Comparison of ENCODE assay signal across 8 cellular contexts in the genomic region with DNA sequence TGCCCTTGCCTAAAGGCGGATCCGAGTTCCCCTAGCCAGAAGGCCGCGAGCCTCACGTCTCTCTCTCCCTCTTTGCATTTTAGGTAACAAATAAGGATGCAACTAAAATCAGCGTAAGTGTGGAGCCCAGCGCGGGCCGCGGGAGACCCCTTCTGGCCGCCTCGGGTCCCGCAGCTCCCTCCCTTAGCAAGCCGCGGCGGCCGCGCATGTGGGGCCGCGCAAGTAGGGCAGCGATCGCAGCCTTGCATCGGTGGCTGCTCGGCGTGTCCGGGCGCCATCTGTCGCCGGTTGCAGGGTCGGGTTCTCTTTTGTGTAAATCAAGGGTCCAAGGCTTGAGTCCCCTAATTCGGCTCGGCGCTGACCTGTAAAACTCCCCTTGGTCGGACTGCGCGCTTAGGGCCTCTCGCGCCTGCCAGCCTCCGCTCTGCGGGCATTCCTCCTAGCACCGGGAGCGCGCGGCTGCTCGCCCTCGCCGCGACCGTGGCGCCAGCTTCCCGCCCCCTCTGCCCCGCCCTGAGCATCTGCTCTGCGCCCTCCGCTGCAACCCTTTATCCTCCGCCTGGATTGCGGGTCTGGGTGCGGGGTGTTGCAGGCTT. TPM values are rescaled to one million over a fixed set of nuclear protein-coding genes. Genes with fewer than 3 reads are reported as not detected.
DNase-seq lines count a peak whose midpoint lies in the region; ATAC-seq and TF ChIP-seq lines count a peak whose summit lies in the region.

No MANE protein-coding gene starts in this region.

- peaks cover 2% of the 10 kb centered on the region for H3K36me3 Mint-ChIP-seq in activated naive CD4-positive, alpha-beta T cell treated with anti-CD3 and anti-CD28 coated beads, Interleukin-2, amount 50 U/mL, for 24 hours

- TF ChIP-seq POLR2A in Peyer's patch (IDR thresholded peaks at IDR 0.05): no peak

- intact Hi-C loops in posterior vena cava (cut with DNase I): loop anchor here in 1 of 2 donors (10.0 kb wide), 1 partner anchor 244 kb away; no protein-coding TSS in a partner anchor
- intact Hi-C loops in upper lobe of right lung (cut with DNase I): no loop called here

- H3K36me3 ChIP-seq in Peyer's patch (no peaks in the 10 kb centered on the region), cardiac muscle cell (no peaks in the 10 kb centered on the region), upper lobe of right lung (no peaks in the 10 kb centered on the region)

- no peak overlapping the region for H3K27ac ChIP-seq in Peyer's patch
- H3K27ac ChIP-seq in cardiac muscle cell: no peak overlapping the region
- no peak overlapping the region for H3K27ac ChIP-seq in upper lobe of right lung

- no peak overlapping the region for H3K27ac Mint-ChIP-seq in activated naive CD4-positive, alpha-beta T cell treated with anti-CD3 and anti-CD28 coated beads, Interleukin-2, amount 50 U/mL, for 24 hours

- no peaks in the 10 kb centered on the region for H3K9me3 Mint-ChIP-seq in activated naive CD4-positive, alpha-beta T cell treated with anti-CD3 and anti-CD28 coated beads, Interleukin-2, amount 50 U/mL, for 24 hours

- peak overlapping the region; percentile 78 for H3K4me3 Mint-ChIP-seq in activated naive CD4-positive, alpha-beta T cell treated with anti-CD3 and anti-CD28 coated beads, Interleukin-2, amount 50 U/mL, for 24 hours

- H3K4me1 Mint-ChIP-seq in activated naive CD4-positive, alpha-beta T cell treated with anti-CD3 and anti-CD28 coated beads, Interleukin-2, amount 50 U/mL, for 24 hours: peaks cover 19% of the 10 kb centered on the region

- DNase-seq in Peyer's patch (peak in 1 of 3 donors; percentile 54), cardiac muscle cell (ENCODE audit: low read depth in 1 of 2, low spot score in 1 of 2) (peak; percentile 74 to 87), posterior vena cava (ENCODE audit: low spot score) (peak; percentile 89), upper lobe of right lung (peak; percentile 66), NCI-H187 treated with DMSO at 0.1 percent for 48 hours (lab: John Stamatoyannopoulos, UW) (no peak)

- H3K27me3 ChIP-seq in Peyer's patch (peaks cover 0 to 51% of the 10 kb centered on the region in 2 donors), cardiac muscle cell (peaks cover 100% of the 10 kb centered on the region), upper lobe of right lung (peaks cover 95% of the 10 kb centered on the region)

- peaks cover 0 to 52% (median 6%) of the 10 kb centered on the region in 4 donors for H3K4me1 ChIP-seq in Peyer's patch
- peaks cover 8% of the 10 kb centered on the region for H3K4me1 ChIP-seq in cardiac muscle cell (ENCODE audit: low read depth)
- peaks cover 7% of the 10 kb centered on the region for H3K4me1 ChIP-seq in upper lobe of right lung

- H3K27me3 Mint-ChIP-seq in activated naive CD4-positive, alpha-beta T cell treated with anti-CD3 and anti-CD28 coated beads, Interleukin-2, amount 50 U/mL, for 24 hours: peaks cover 40% of the 10 kb centered on the region

- H3K4me3 ChIP-seq in Peyer's patch: peak overlapping the region in 3 of 4 donors; percentile 5 to 35 (median 27)
- peak overlapping the region; percentile 22 for H3K4me3 ChIP-seq in cardiac muscle cell
- peak overlapping the region; percentile 8 for H3K4me3 ChIP-seq in upper lobe of right lung

- H3K9me3 ChIP-seq in Peyer's patch (peaks cover 0 to 5% (median 0%) of the 10 kb centered on the region in 4 donors), cardiac muscle cell (ENCODE audit: low read depth) (no peaks in the 10 kb centered on the region), upper lobe of right lung (no peaks in the 10 kb centered on the region)

- TF ChIP-seq CTCF in GM12872 (IDR thresholded peaks at IDR 0.05; ENCODE audit: insufficient read depth, low read depth, low read length) (peak; percentile 76), Peyer's patch (IDR thresholded peaks at IDR 0.05) (peak in 3 of 6 experiments; percentile 33 to 43 (median 35)), cardiac muscle cell (IDR thresholded peaks at IDR 0.05; ENCODE audit: low read depth, low read length) (peak; percentile 87), upper lobe of right lung (IDR thresholded peaks at IDR 0.05) (peak; percentile 63)

- ATAC-seq in HG03139 (IDR thresholded peaks at IDR 0.05; ENCODE audit: unreplicated experiment) (peak; percentile 64), upper lobe of right lung (peak; percentile 43)

RNA-seq across cellular contexts. Expression of a gene that starts 2.7 kb away (rescaled TPM):
- total RNA-seq in Peyer's patch: not detected
- 0.39 TPM in 1 of 2 replicates, not detected in the other for total RNA-seq in cardiac muscle cell
- not detected in 2 replicates for polyA plus RNA-seq in cardiac muscle cell
- not detected for total RNA-seq in posterior vena cava
- not detected for total RNA-seq in upper lobe of right lung
